In the genomic region with DNA sequence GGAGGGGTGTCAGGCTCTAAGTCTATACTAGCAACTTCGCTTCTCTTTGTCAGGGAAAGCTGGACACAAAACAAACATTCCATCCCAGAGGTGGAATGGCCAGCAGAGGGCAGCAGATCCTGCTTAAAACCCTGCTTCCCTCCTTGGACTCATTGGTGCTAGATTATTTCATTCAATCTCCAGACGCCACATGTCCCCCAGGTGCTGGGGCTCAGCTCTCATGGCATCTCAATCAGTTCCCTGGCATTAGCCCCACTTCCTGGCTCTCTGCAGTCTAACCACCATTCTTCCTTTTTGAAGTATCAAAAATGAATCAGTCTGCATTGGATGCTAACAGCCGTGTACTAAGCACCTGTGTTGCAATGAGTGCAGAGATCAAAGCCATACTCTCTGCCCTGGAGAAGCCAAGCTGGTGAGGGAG, we compare ENCODE assay signal across 8 cellular contexts. TPM values are rescaled to one million over a fixed set of nuclear protein-coding genes. Genes with fewer than 3 reads are reported as not detected.
DNase-seq lines count a peak whose midpoint lies in the region; ATAC-seq, FAIRE-seq and TF ChIP-seq lines count a peak whose summit lies in the region.

No MANE protein-coding gene starts in this region.

- H3K4me1 ChIP-seq in HAP-1 (no peaks in the 10 kb centered on the region), PC-9 (replicated peaks; ENCODE audit: insufficient read depth) (no peaks in the 10 kb centered on the region), osteoblast (ENCODE audit: insufficient read depth, low read length) (no peaks in the 10 kb centered on the region), tibial nerve (no peaks in the 10 kb centered on the region)

- TF ChIP-seq CTCF in PC-9 (conservative IDR thresholded peaks at IDR 0.05), result peak; percentile 85
- peak; percentile 97 for TF ChIP-seq CTCF in osteoblast (IDR thresholded peaks at IDR 0.05; ENCODE audit: extremely low read depth, low read depth, low read length)
- TF ChIP-seq CTCF in tibial nerve (IDR thresholded peaks at IDR 0.05), result peak; percentile 54 to 87 (median 69)

- no peak for TF ChIP-seq POLR2A in tibial nerve (IDR thresholded peaks at IDR 0.05)

- no peaks in the 10 kb centered on the region for H3F3A ChIP-seq in PC-9 (ENCODE audit: insufficient read depth, low read depth)

- H3K4me3 Mint-ChIP-seq in activated T-helper 2 cell treated with anti-CD3 and anti-CD28 coated beads, Interferon-gamma antibody, Interleukin-2, Interleukin-4, amounts not matched to agents 10 μg/mL and 5 μg/mL and 100 μg/mL, durations not matched to agents 14 hours and 24 hours and 36 hours (ENCODE audit: low read depth), result no peak overlapping the region

- CTCF ChIA-PET in PC-9 (lab: Charles Lee), result no interaction called here

- DNase-seq in C1 segment of cervical spinal cord (lab: John Stamatoyannopoulos, UW), result peak in 9 of 14 donors; percentile 4 to 52 (median 29)
- peak; percentile 67 to 86 for DNase-seq in HAP-1 (ENCODE audit: low spot score in 2 of 2)
- peak in 1 of 2 experiments; percentile 37 for DNase-seq in PC-9
- DNase-seq in activated T-helper 2 cell treated with anti-CD3 and anti-CD28 coated beads, Interferon-gamma antibody, Interleukin-2, Interleukin-4, amounts not matched to agents 10 μg/mL and 5 μg/mL and 100 μg/mL, durations not matched to agents 14 hours and 24 hours and 36 hours (ENCODE audit: low spot score), result peak; percentile 19
- peak; percentile 30 to 55 for DNase-seq in frontal cortex (ENCODE audit: low spot score in 2 of 2)
- peak; percentile 92 for DNase-seq in osteoblast (ENCODE audit: insufficient read length, low spot score, missing footprints)
- peak; percentile 53 to 77 for DNase-seq in tibial nerve (ENCODE audit: low spot score in 2 of 2)

- WGBS in tibial nerve, 2 donors, result 25 to 32% methylated on average over 3 of the region's 3 CpGs

- H3K36me3 ChIP-seq in HAP-1 (replicated peaks), result no peaks in the 10 kb centered on the region
- H3K36me3 ChIP-seq in PC-9 (ENCODE audit: low read depth), result no peaks in the 10 kb centered on the region
- H3K36me3 ChIP-seq in osteoblast (ENCODE audit: insufficient read depth, low read length), result no peaks in the 10 kb centered on the region
- H3K36me3 ChIP-seq in tibial nerve, result no peaks in the 10 kb centered on the region

- H3K4me2 ChIP-seq in PC-9 (no peak overlapping the region), osteoblast (ENCODE audit: insufficient read depth, low read length) (no peak overlapping the region)

- H3K4me3 ChIP-seq in HAP-1 (no peak overlapping the region), PC-9 (no peak overlapping the region), osteoblast (ENCODE audit: insufficient read depth, low read length) (no peak overlapping the region), tibial nerve (no peak overlapping the region)

- no peaks in the 10 kb centered on the region for H3K36me3 Mint-ChIP-seq in activated T-helper 2 cell treated with anti-CD3 and anti-CD28 coated beads, Interferon-gamma antibody, Interleukin-2, Interleukin-4, amounts not matched to agents 10 μg/mL and 5 μg/mL and 100 μg/mL, durations not matched to agents 14 hours and 24 hours and 36 hours (ENCODE audit: low read depth)

- H3K27me3 ChIP-seq in HAP-1 (ENCODE audit: low read depth) (peaks cover 12% of the 10 kb centered on the region), PC-9 (ENCODE audit: insufficient read depth, low read depth) (peaks cover 72% of the 10 kb centered on the region), osteoblast (ENCODE audit: insufficient read depth, low read length) (peaks cover 16% of the 10 kb centered on the region), tibial nerve (no peaks in the 10 kb centered on the region)

- no peaks in the 10 kb centered on the region for H3K4me1 Mint-ChIP-seq in activated T-helper 2 cell treated with anti-CD3 and anti-CD28 coated beads, Interferon-gamma antibody, Interleukin-2, Interleukin-4, amounts not matched to agents 10 μg/mL and 5 μg/mL and 100 μg/mL, durations not matched to agents 14 hours and 24 hours and 36 hours (ENCODE audit: low read depth)

- in situ Hi-C loops in HAP-1 (cut with MboI; ENCODE audit: low sequenced_read_pairs), result no loop called here

- H2AFZ ChIP-seq in PC-9, result no peak overlapping the region
- no peak overlapping the region for H2AFZ ChIP-seq in osteoblast (ENCODE audit: low read length)

- H3K79me2 ChIP-seq in PC-9 (ENCODE audit: low read depth) (no peaks in the 10 kb centered on the region), osteoblast (ENCODE audit: insufficient read depth, low read length) (no peaks in the 10 kb centered on the region)

- no peak for FAIRE-seq in frontal cortex (lab: Jason Lieb, UNC)

- H3K27ac Mint-ChIP-seq in activated T-helper 2 cell treated with anti-CD3 and anti-CD28 coated beads, Interferon-gamma antibody, Interleukin-2, Interleukin-4, amounts not matched to agents 10 μg/mL and 5 μg/mL and 100 μg/mL, durations not matched to agents 14 hours and 24 hours and 36 hours, result no peak overlapping the region

- no peaks in the 10 kb centered on the region for H3K9me3 Mint-ChIP-seq in activated T-helper 2 cell treated with anti-CD3 and anti-CD28 coated beads, Interferon-gamma antibody, Interleukin-2, Interleukin-4, amounts not matched to agents 10 μg/mL and 5 μg/mL and 100 μg/mL, durations not matched to agents 14 hours and 24 hours and 36 hours

- H3K27me3 Mint-ChIP-seq in activated T-helper 2 cell treated with anti-CD3 and anti-CD28 coated beads, Interferon-gamma antibody, Interleukin-2, Interleukin-4, amounts not matched to agents 10 μg/mL and 5 μg/mL and 100 μg/mL, durations not matched to agents 14 hours and 24 hours and 36 hours (ENCODE audit: low read depth), result peaks cover 22% of the 10 kb centered on the region

- H3K9me3 ChIP-seq in HAP-1 (no peaks in the 10 kb centered on the region), PC-9 (ENCODE audit: insufficient read depth, low read depth) (no peaks in the 10 kb centered on the region), osteoblast (ENCODE audit: low read depth, low read length) (no peaks in the 10 kb centered on the region), tibial nerve (no peaks in the 10 kb centered on the region)

- H3K9me2 ChIP-seq in PC-9 (ENCODE audit: insufficient read depth), result no peaks in the 10 kb centered on the region

- TF ChIP-seq EP300 in tibial nerve (IDR thresholded peaks at IDR 0.05), result no peak

- BruUV-seq in PC-9 (replicated peaks; lab: Mats Ljungman, UMichigan), result no TSS peak

- H3K27ac ChIP-seq in PC-9 (no peak overlapping the region), osteoblast (ENCODE audit: low read depth, low read length) (no peak overlapping the region), tibial nerve (no peak overlapping the region)

- POLR2A ChIA-PET in PC-9 (lab: Charles Lee; ENCODE audit: unreplicated experiment), result no interaction called here

- no peak for ATAC-seq in HG02870 (IDR thresholded peaks at IDR 0.05; ENCODE audit: unreplicated experiment)

- H4K20me1 ChIP-seq in PC-9 (ENCODE audit: insufficient read depth), result no peaks in the 10 kb centered on the region
- H4K20me1 ChIP-seq in osteoblast (ENCODE audit: insufficient read depth, low read length), result no peaks in the 10 kb centered on the region

- intact Hi-C loops in PC-9 (cut with micrococcal nuclease; ENCODE audit: unreplicated experiment), result loop anchor here (5.0 kb wide), 1 partner anchor 476 kb away; no protein-coding TSS in a partner anchor
- intact Hi-C loops in activated T-helper 2 cell treated with anti-CD3 and anti-CD28 coated beads, Interferon-gamma antibody, Interleukin-2, Interleukin-4, amounts not matched to agents 10 μg/mL and 5 μg/mL and 100 μg/mL, durations not matched to agents 14 hours and 24 hours and 36 hours (cut with micrococcal nuclease), result no loop called here

RNA-seq across cellular contexts. Expression of a gene that starts 8.1 kb away (rescaled TPM):
- not detected in 2 replicates for total RNA-seq in PC-9 (2021)
- not detected in 2 replicates for total RNA-seq in activated T-helper 2 cell treated with anti-CD3 and anti-CD28 coated beads, Interferon-gamma antibody, Interleukin-2, Interleukin-4, amounts not matched to agents 10 μg/mL and 5 μg/mL and 100 μg/mL, durations not matched to agents 14 hours and 24 hours and 36 hours
- total RNA-seq in frontal cortex, result 10.6 TPM
- 0.36 TPM in 1 of 2 replicates, not detected in the other for total RNA-seq in osteoblast
- total RNA-seq in tibial nerve, result 10 to 100 TPM; 26.1 to 77.6 (median 42.5) TPM

RNA-seq across cellular contexts. Expression of a gene that starts 38.2 kb away (rescaled TPM):
- not detected in 2 replicates for total RNA-seq in PC-9 (2021)
- total RNA-seq in activated T-helper 2 cell treated with anti-CD3 and anti-CD28 coated beads, Interferon-gamma antibody, Interleukin-2, Interleukin-4, amounts not matched to agents 10 μg/mL and 5 μg/mL and 100 μg/mL, durations not matched to agents 14 hours and 24 hours and 36 hours, result not detected in 2 replicates
- total RNA-seq in frontal cortex, result not detected
- total RNA-seq in osteoblast, result not detected in 2 replicates
- total RNA-seq in tibial nerve, result not detected

RNA-seq across cellular contexts. Expression of a gene that starts 47.1 kb away (rescaled TPM):
- total RNA-seq in PC-9 (2021) (not detected in 2 replicates), frontal cortex (7.3 TPM), osteoblast (under 0.01 TPM in 1 of 2 replicates, not detected in the other), tibial nerve (10 to 100 TPM in 2 of 4 donors, 1 to 10 TPM in 2; 6.5 to 37.5 (median 8.9) TPM)
- 17.1 and 18.7 TPM in 2 replicates for total RNA-seq in activated T-helper 2 cell treated with anti-CD3 and anti-CD28 coated beads, Interferon-gamma antibody, Interleukin-2, Interleukin-4, amounts not matched to agents 10 μg/mL and 5 μg/mL and 100 μg/mL, durations not matched to agents 14 hours and 24 hours and 36 hours

RNA-seq across cellular contexts. Expression of a gene that starts 51.6 kb away (rescaled TPM):
- not detected in 2 replicates for total RNA-seq in PC-9 (2021)
- total RNA-seq in activated T-helper 2 cell treated with anti-CD3 and anti-CD28 coated beads, Interferon-gamma antibody, Interleukin-2, Interleukin-4, amounts not matched to agents 10 μg/mL and 5 μg/mL and 100 μg/mL, durations not matched to agents 14 hours and 24 hours and 36 hours, result not detected in 2 replicates
- total RNA-seq in frontal cortex, result not detected
- total RNA-seq in osteoblast, result not detected in 2 replicates
- not detected for total RNA-seq in tibial nerve
